In genomic region chr14:69366761-69367160, GRCh38 we compare ENCODE assay signal across 38 cellular contexts.
"Had no signal": no experiment of that assay in that cellular context is flagged by ENCODE, and none has a peak within 500 bp of the region (broad histone marks: within the 10 kb centered on the region; RNA-seq: fewer than 3 reads in every experiment).

No MANE protein-coding gene starts in this region.

- H3K9me3 ChIP-seq: adrenal gland, ascending aorta had no signal

- H3K27me3 Mint-ChIP-seq: activated B cell treated with CpG ODN at 0.5 μM for 24 hours; activated CD4-positive, alpha-beta memory T cell treated with anti-CD3 and anti-CD28 coated beads for 36 hours; activated CD4-positive, alpha-beta T cell treated with anti-CD3 and anti-CD28 coated beads, Interleukin-2, amount 10 ng/mL, durations not matched to agents 24 days and 14 days; activated naive CD8-positive, alpha-beta T cell treated with anti-CD3 and anti-CD28 coated beads for 36 hours; activated T-helper 17 cell treated with anti-CD3 and anti-CD28 coated beads, Interleukin-2, amount 50 U/mL, for 72 hours; brain; central memory CD8-positive, alpha-beta T cell had no signal

- H3K4me3 ChIP-seq: adrenal gland, ascending aorta, cardiac muscle cell had no signal

- H3K4me1 Mint-ChIP-seq: activated B cell treated with CpG ODN at 0.5 μM for 24 hours; activated CD4-positive, alpha-beta T cell treated with anti-CD3 and anti-CD28 coated beads, Interleukin-2, amount 10 ng/mL, durations not matched to agents 24 days and 14 days; activated T-helper 17 cell treated with anti-CD3 and anti-CD28 coated beads, Interleukin-2, amount 50 U/mL, for 72 hours; central memory CD8-positive, alpha-beta T cell had no signal

- FAIRE-seq: bronchial epithelial cell, TTC549 had no signal

- H3K9me3 Mint-ChIP-seq: activated B cell treated with CpG ODN at 0.5 μM for 24 hours; activated CD4-positive, alpha-beta memory T cell treated with anti-CD3 and anti-CD28 coated beads for 36 hours; activated CD4-positive, alpha-beta T cell treated with anti-CD3 and anti-CD28 coated beads, Interleukin-2, amount 10 ng/mL, durations not matched to agents 24 days and 14 days; activated naive CD4-positive, alpha-beta T cell treated with anti-CD3 and anti-CD28 coated beads for 36 hours; activated naive CD4-positive, alpha-beta T cell treated with anti-CD3 and anti-CD28 coated beads, Interleukin-2, amount 50 U/mL, for 72 hours; activated naive CD8-positive, alpha-beta T cell treated with anti-CD3 and anti-CD28 coated beads for 36 hours; activated T-cell treated with anti-CD3 and anti-CD28 coated beads, Interleukin-2, amount 50 U/mL, for 4 hours; activated T-cell treated with anti-CD3 and anti-CD28 coated beads, Interleukin-2, amount 50 U/mL, for 72 hours; activated T-helper 1 cell treated with anti-CD3 and anti-CD28 coated beads, Interleukin-12 subunit alpha, Interleukin-12 subunit beta, Interleukin-2, Interleukin-4 antibody, amounts not matched to agents 30 ng/mL and 10 ng/mL and 1 ng/mL, durations not matched to agents 14 hours and 24 hours and 36 hours; activated T-helper 17 cell treated with anti-CD3 and anti-CD28 coated beads, Interleukin-2, amount 50 U/mL, for 72 hours; brain; central memory CD8-positive, alpha-beta T cell; T-helper 1 cell treated with Interleukin-12 subunit alpha and Interleukin-12 subunit beta and Interleukin-4 antibody, amounts not matched to agents 30 μg/mL and 1 μg/mL, for 36 hours; T-helper 2 cell treated with Interferon-gamma antibody and Interleukin-4, amounts not matched to agents 5 μg/mL and 100 μg/mL, for 36 hours had no signal

- DNase-seq: activated B cell treated with CpG ODN at 0.5 μM for 24 hours; activated CD4-positive, alpha-beta memory T cell treated with anti-CD3 and anti-CD28 coated beads for 36 hours; activated CD4-positive, alpha-beta T cell treated with anti-CD3 and anti-CD28 coated beads for 4 hours; activated CD4-positive, alpha-beta T cell treated with anti-CD3 and anti-CD28 coated beads, Interleukin-2, amount 10 ng/mL, durations not matched to agents 24 days and 14 days; activated CD4-positive, alpha-beta T cell treated with anti-CD3 and anti-CD28 coated beads, Interleukin-2, amount 50 U/mL, for 1 hour; activated CD4-positive, alpha-beta T cell treated with anti-CD3 and anti-CD28 coated beads, Interleukin-2, amount 50 U/mL, for 4 hours; activated CD4-positive, CD25-positive, alpha-beta regulatory T cell treated with anti-CD3 and anti-CD28 coated beads, Interleukin-2, amount 50 U/mL, for 72 hours; activated CD8-positive, alpha-beta memory T cell treated with anti-CD3 and anti-CD28 coated beads, Interleukin-2, amount 50 U/mL, for 4 hours; activated effector memory CD4-positive, alpha-beta T cell treated with anti-CD3 and anti-CD28 coated beads, Interleukin-2, amount 50 U/mL, for 16 hours; activated gamma-delta T cell treated with Interleukin-2 at 50 U/mL for 16 hours; activated naive CD4-positive, alpha-beta T cell; activated naive CD4-positive, alpha-beta T cell treated with anti-CD3 and anti-CD28 coated beads for 36 hours; activated naive CD4-positive, alpha-beta T cell treated with anti-CD3 and anti-CD28 coated beads, Interleukin-2, amount 50 U/mL, for 16 hours; activated naive CD8-positive, alpha-beta T cell treated with anti-CD3 and anti-CD28 coated beads for 36 hours; activated T-cell treated with anti-CD3 and anti-CD28 coated beads for 4 hours; activated T-cell treated with anti-CD3 and anti-CD28 coated beads, Interleukin-2, amount 50 U/mL, for 1 hour; activated T-cell treated with anti-CD3 and anti-CD28 coated beads, Interleukin-2, amount 50 U/mL, for 4 hours; activated T-cell treated with anti-CD3 and anti-CD28 coated beads, Interleukin-2, amount 50 U/mL, for 72 hours; amygdala; anterior cingulate cortex; caudate nucleus; cerebellar nuclear complex; T-helper 1 cell; T-helper 2 cell; T-helper 9 cell had no signal

- H3K4me3 Mint-ChIP-seq: activated B cell treated with CpG ODN at 0.5 μM for 24 hours; activated CD4-positive, alpha-beta memory T cell treated with anti-CD3 and anti-CD28 coated beads for 36 hours; activated CD4-positive, alpha-beta T cell treated with anti-CD3 and anti-CD28 coated beads, Interleukin-2, amount 10 ng/mL, durations not matched to agents 24 days and 14 days; activated naive CD4-positive, alpha-beta T cell treated with anti-CD3 and anti-CD28 coated beads for 36 hours; activated naive CD8-positive, alpha-beta T cell treated with anti-CD3 and anti-CD28 coated beads for 36 hours; activated T-cell treated with anti-CD3 and anti-CD28 coated beads, Interleukin-2, amount 50 U/mL, for 4 hours; activated T-cell treated with anti-CD3 and anti-CD28 coated beads, Interleukin-2, amount 50 U/mL, for 72 hours; activated T-helper 1 cell treated with anti-CD3 and anti-CD28 coated beads, Interleukin-12 subunit alpha, Interleukin-12 subunit beta, Interleukin-2, Interleukin-4 antibody, amounts not matched to agents 30 ng/mL and 10 ng/mL and 1 ng/mL, durations not matched to agents 14 hours and 24 hours and 36 hours; activated T-helper 17 cell treated with anti-CD3 and anti-CD28 coated beads, Interleukin-2, amount 50 U/mL, for 72 hours; brain; central memory CD8-positive, alpha-beta T cell; T-helper 1 cell treated with Interleukin-12 subunit alpha and Interleukin-12 subunit beta and Interleukin-4 antibody, amounts not matched to agents 30 μg/mL and 1 μg/mL, for 36 hours; T-helper 2 cell treated with Interferon-gamma antibody and Interleukin-4, amounts not matched to agents 5 μg/mL and 100 μg/mL, for 36 hours had no signal

- H3K36me3 ChIP-seq: adrenal gland, ascending aorta, cardiac muscle cell had no signal

- H3K27me3 ChIP-seq: adrenal gland, ascending aorta, cardiac muscle cell had no signal

- H3K4me1 ChIP-seq: adrenal gland, ascending aorta had no signal

- ATAC-seq: activated naive CD4-positive, alpha-beta T cell treated with anti-CD3 and anti-CD28 coated beads, Interleukin-2, amount 50 U/mL, for 72 hours; activated T-cell treated with anti-CD3 and anti-CD28 coated beads, Interleukin-2, amount 50 U/mL, for 4 hours; activated T-cell treated with anti-CD3 and anti-CD28 coated beads, Interleukin-2, amount 50 U/mL, for 72 hours; activated T-helper 17 cell treated with anti-CD3 and anti-CD28 coated beads, Interleukin-2, amount 50 U/mL, for 72 hours had no signal

- H3K27ac ChIP-seq: adrenal gland, ascending aorta, cardiac muscle cell, VCaP had no signal

- H3K36me3 Mint-ChIP-seq: activated CD4-positive, alpha-beta memory T cell treated with anti-CD3 and anti-CD28 coated beads for 36 hours; activated naive CD8-positive, alpha-beta T cell treated with anti-CD3 and anti-CD28 coated beads for 36 hours had no signal

- H3K27ac Mint-ChIP-seq: activated B cell treated with CpG ODN at 0.5 μM for 24 hours; activated CD4-positive, alpha-beta memory T cell treated with anti-CD3 and anti-CD28 coated beads for 36 hours; activated CD4-positive, alpha-beta T cell treated with anti-CD3 and anti-CD28 coated beads, Interleukin-2, amount 10 ng/mL, durations not matched to agents 24 days and 14 days; activated naive CD4-positive, alpha-beta T cell treated with anti-CD3 and anti-CD28 coated beads for 36 hours; activated naive CD4-positive, alpha-beta T cell treated with anti-CD3 and anti-CD28 coated beads, Interleukin-2, amount 50 U/mL, for 72 hours; activated naive CD8-positive, alpha-beta T cell treated with anti-CD3 and anti-CD28 coated beads for 36 hours; activated T-cell treated with anti-CD3 and anti-CD28 coated beads, Interleukin-2, amount 50 U/mL, for 72 hours; activated T-helper 1 cell treated with anti-CD3 and anti-CD28 coated beads, Interleukin-12 subunit alpha, Interleukin-12 subunit beta, Interleukin-2, Interleukin-4 antibody, amounts not matched to agents 30 ng/mL and 10 ng/mL and 1 ng/mL, durations not matched to agents 14 hours and 24 hours and 36 hours; activated T-helper 17 cell treated with anti-CD3 and anti-CD28 coated beads, Interleukin-2, amount 50 U/mL, for 72 hours; brain; T-helper 1 cell treated with Interleukin-12 subunit alpha and Interleukin-12 subunit beta and Interleukin-4 antibody, amounts not matched to agents 30 μg/mL and 1 μg/mL, for 36 hours; T-helper 2 cell treated with Interferon-gamma antibody and Interleukin-4, amounts not matched to agents 5 μg/mL and 100 μg/mL, for 36 hours had no signal
